Comparison of ENCODE assay signal across 10 cellular contexts in the genomic region with DNA sequence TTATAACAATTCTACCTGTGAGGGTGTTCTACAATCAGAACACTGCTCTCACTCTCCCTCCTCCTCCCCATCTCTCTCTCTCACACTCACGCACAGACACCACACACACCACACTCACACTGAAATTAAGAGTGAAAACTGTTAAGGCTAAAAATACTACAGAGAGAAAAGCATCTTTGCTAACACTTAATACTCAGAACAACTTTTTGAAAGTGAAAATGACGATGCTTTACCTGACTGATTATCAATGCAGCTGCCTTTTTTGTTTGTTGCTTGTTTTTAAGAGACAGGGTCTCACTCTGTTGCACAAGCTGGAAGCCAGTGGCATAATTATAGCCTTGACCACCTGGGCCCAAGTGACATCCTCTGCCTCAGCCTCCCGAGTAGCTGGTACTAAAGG.
DNase-seq lines count a peak whose midpoint lies in the region; ATAC-seq and TF ChIP-seq lines count a peak whose summit lies in the region.
"Had no signal": no experiment of that assay in that cellular context is flagged by ENCODE, and none has a peak within 500 bp of the region (broad histone marks: within the 10 kb centered on the region; RNA-seq: fewer than 3 reads in every experiment).

No MANE protein-coding gene starts in this region.

- H3K9me3 Mint-ChIP-seq in WTC11: no peaks in the 10 kb centered on the region

- no peak for TF ChIP-seq CTCF in GM12865 (IDR thresholded peaks at IDR 0.05; ENCODE audit: insufficient read depth, low read depth, low read length, missing control alignments)
- no peak for TF ChIP-seq CTCF in GM20000 (IDR thresholded peaks at IDR 0.05; ENCODE audit: extremely low read depth, missing control alignments)
- TF ChIP-seq CTCF in WTC11 (IDR thresholded peaks at IDR 0.05): no peak

- H3K4me1 Mint-ChIP-seq in WTC11: no peaks in the 10 kb centered on the region

- POLR2A ChIA-PET in WTC11 (lab: Charles Lee): interaction anchor here (0.6 kb wide), 1 partner anchor 1025 kb away, joined by 5 read pairs; no protein-coding TSS in a partner anchor

- peak; percentile 51 for ATAC-seq in HG03060 (IDR thresholded peaks at IDR 0.05; ENCODE audit: low read depth, unreplicated experiment)
- no peak for ATAC-seq in WTC11
- ATAC-seq: gastroesophageal sphincter had no signal

- H3K4me3 Mint-ChIP-seq in WTC11: no peak overlapping the region

- H3K36me3 Mint-ChIP-seq in WTC11: no peaks in the 10 kb centered on the region

- no peaks in the 10 kb centered on the region for H3K27me3 Mint-ChIP-seq in WTC11 (ENCODE audit: low read depth)

- H3K4me3 ChIP-seq in GM12865 (ENCODE audit: low read depth, low read length): peak overlapping the region; percentile 49
- H3K4me3 ChIP-seq: gastroesophageal sphincter had no signal

- DNase-seq in GM12865 (ENCODE audit: low read depth) (peak; percentile 89), GM20000 (ENCODE audit: low spot score) (peak; percentile 6), WTC11 (ENCODE audit: low spot score) (no peak), T-helper 9 cell (no peak), GOT3 (lab: John Stamatoyannopoulos, UW) (no peak), NK-92 (lab: John Stamatoyannopoulos, UW; ENCODE audit: unreplicated experiment) (no peak)
- no peak for DNase-seq in activated naive CD4-positive, alpha-beta T cell (lab: John Stamatoyannopoulos, UW)
- DNase-seq: amygdala had no signal

- H3K27ac Mint-ChIP-seq in WTC11: peak overlapping the region; percentile 3; the same call in 1 of the 2 replicates

- CTCF ChIA-PET in WTC11 (lab: Charles Lee): interaction anchor here (0.9 kb wide), 1 partner anchor 95 kb away, joined by 3 read pairs; no protein-coding TSS in a partner anchor

TF ChIP-seq in WTC11, 78 proteins besides CTCF, POLR2A, EP300 and RAD21:
- TF ChIP-seq CREB1 (CRISPR knock-in tag; IDR thresholded peaks at IDR 0.05): no peak
- TF ChIP-seq, protein P1, sequence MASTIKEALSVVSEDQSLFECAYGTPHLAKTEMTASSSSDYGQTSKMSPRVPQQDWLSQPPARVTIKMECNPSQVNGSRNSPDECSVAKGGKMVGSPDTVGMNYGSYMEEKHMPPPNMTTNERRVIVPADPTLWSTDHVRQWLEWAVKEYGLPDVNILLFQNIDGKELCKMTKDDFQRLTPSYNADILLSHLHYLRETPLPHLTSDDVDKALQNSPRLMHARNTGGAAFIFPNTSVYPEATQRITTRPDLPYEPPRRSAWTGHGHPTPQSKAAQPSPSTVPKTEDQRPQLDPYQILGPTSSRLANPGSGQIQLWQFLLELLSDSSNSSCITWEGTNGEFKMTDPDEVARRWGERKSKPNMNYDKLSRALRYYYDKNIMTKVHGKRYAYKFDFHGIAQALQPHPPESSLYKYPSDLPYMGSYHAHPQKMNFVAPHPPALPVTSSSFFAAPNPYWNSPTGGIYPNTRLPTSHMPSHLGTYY (CRISPR knock-in tag; IDR thresholded peaks at IDR 0.05): no peak
- no peak for TF ChIP-seq ZNF317 (CRISPR knock-in tag; IDR thresholded peaks at IDR 0.05; ENCODE audit: borderline replicate concordance, low read depth)
- TF ChIP-seq, protein P2, sequence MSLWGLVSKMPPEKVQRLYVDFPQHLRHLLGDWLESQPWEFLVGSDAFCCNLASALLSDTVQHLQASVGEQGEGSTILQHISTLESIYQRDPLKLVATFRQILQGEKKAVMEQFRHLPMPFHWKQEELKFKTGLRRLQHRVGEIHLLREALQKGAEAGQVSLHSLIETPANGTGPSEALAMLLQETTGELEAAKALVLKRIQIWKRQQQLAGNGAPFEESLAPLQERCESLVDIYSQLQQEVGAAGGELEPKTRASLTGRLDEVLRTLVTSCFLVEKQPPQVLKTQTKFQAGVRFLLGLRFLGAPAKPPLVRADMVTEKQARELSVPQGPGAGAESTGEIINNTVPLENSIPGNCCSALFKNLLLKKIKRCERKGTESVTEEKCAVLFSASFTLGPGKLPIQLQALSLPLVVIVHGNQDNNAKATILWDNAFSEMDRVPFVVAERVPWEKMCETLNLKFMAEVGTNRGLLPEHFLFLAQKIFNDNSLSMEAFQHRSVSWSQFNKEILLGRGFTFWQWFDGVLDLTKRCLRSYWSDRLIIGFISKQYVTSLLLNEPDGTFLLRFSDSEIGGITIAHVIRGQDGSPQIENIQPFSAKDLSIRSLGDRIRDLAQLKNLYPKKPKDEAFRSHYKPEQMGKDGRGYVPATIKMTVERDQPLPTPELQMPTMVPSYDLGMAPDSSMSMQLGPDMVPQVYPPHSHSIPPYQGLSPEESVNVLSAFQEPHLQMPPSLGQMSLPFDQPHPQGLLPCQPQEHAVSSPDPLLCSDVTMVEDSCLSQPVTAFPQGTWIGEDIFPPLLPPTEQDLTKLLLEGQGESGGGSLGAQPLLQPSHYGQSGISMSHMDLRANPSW (CRISPR knock-in tag; conservative IDR thresholded peaks at IDR 0.05; ENCODE audit: low read depth): no peak
- no peak for TF ChIP-seq NR3C1 (CRISPR knock-in tag; conservative IDR thresholded peaks at IDR 0.05; ENCODE audit: low read depth)
- TF ChIP-seq, protein P3, sequence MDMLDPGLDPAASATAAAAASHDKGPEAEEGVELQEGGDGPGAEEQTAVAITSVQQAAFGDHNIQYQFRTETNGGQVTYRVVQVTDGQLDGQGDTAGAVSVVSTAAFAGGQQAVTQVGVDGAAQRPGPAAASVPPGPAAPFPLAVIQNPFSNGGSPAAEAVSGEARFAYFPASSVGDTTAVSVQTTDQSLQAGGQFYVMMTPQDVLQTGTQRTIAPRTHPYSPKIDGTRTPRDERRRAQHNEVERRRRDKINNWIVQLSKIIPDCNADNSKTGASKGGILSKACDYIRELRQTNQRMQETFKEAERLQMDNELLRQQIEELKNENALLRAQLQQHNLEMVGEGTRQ (CRISPR knock-in tag; IDR thresholded peaks at IDR 0.05): no peak
- TF ChIP-seq SMAD3 (CRISPR knock-in tag; IDR thresholded peaks at IDR 0.05; ENCODE audit: borderline replicate concordance): no peak
- TF ChIP-seq, protein P4, sequence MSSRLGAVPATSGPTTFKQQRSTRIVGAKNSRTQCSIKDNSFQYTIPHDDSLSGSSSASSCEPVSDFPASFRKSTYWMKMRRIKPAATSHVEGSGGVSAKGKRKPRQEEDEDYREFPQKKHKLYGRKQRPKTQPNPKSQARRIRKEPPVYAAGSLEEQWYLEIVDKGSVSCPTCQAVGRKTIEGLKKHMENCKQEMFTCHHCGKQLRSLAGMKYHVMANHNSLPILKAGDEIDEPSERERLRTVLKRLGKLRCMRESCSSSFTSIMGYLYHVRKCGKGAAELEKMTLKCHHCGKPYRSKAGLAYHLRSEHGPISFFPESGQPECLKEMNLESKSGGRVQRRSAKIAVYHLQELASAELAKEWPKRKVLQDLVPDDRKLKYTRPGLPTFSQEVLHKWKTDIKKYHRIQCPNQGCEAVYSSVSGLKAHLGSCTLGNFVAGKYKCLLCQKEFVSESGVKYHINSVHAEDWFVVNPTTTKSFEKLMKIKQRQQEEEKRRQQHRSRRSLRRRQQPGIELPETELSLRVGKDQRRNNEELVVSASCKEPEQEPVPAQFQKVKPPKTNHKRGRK (CRISPR knock-in tag; IDR thresholded peaks at IDR 0.05; ENCODE audit: borderline replicate concordance): no peak
- no peak for TF ChIP-seq IRF2 (CRISPR knock-in tag; IDR thresholded peaks at IDR 0.05; ENCODE audit: borderline replicate concordance, low read depth)
- TF ChIP-seq TEAD1 (CRISPR knock-in tag; IDR thresholded peaks at IDR 0.05): no peak
- no peak for TF ChIP-seq NR1H2 (CRISPR knock-in tag; IDR thresholded peaks at IDR 0.05)
- TF ChIP-seq JUN (CRISPR knock-in tag; IDR thresholded peaks at IDR 0.05): no peak
- TF ChIP-seq, protein P5, sequence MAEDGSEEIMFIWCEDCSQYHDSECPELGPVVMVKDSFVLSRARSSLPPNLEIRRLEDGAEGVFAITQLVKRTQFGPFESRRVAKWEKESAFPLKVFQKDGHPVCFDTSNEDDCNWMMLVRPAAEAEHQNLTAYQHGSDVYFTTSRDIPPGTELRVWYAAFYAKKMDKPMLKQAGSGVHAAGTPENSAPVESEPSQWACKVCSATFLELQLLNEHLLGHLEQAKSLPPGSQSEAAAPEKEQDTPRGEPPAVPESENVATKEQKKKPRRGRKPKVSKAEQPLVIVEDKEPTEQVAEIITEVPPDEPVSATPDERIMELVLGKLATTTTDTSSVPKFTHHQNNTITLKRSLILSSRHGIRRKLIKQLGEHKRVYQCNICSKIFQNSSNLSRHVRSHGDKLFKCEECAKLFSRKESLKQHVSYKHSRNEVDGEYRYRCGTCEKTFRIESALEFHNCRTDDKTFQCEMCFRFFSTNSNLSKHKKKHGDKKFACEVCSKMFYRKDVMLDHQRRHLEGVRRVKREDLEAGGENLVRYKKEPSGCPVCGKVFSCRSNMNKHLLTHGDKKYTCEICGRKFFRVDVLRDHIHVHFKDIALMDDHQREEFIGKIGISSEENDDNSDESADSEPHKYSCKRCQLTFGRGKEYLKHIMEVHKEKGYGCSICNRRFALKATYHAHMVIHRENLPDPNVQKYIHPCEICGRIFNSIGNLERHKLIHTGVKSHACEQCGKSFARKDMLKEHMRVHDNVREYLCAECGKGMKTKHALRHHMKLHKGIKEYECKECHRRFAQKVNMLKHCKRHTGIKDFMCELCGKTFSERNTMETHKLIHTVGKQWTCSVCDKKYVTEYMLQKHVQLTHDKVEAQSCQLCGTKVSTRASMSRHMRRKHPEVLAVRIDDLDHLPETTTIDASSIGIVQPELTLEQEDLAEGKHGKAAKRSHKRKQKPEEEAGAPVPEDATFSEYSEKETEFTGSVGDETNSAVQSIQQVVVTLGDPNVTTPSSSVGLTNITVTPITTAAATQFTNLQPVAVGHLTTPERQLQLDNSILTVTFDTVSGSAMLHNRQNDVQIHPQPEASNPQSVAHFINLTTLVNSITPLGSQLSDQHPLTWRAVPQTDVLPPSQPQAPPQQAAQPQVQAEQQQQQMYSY (CRISPR knock-in tag; IDR thresholded peaks at IDR 0.05): no peak

Comparison
In these comparisons a context has a peak if more than half of its experiments do, and no peak if none do; other contexts are left out.
1. DNase-seq: peak in GM12865 (single experiment) and GM20000 (single experiment); none in WTC11 (single experiment), T-helper 9 cell (single experiment), activated naive CD4-positive, alpha-beta T cell (0 of 4), GOT3 (single experiment) and NK-92 (single experiment).